In the genomic region with DNA sequence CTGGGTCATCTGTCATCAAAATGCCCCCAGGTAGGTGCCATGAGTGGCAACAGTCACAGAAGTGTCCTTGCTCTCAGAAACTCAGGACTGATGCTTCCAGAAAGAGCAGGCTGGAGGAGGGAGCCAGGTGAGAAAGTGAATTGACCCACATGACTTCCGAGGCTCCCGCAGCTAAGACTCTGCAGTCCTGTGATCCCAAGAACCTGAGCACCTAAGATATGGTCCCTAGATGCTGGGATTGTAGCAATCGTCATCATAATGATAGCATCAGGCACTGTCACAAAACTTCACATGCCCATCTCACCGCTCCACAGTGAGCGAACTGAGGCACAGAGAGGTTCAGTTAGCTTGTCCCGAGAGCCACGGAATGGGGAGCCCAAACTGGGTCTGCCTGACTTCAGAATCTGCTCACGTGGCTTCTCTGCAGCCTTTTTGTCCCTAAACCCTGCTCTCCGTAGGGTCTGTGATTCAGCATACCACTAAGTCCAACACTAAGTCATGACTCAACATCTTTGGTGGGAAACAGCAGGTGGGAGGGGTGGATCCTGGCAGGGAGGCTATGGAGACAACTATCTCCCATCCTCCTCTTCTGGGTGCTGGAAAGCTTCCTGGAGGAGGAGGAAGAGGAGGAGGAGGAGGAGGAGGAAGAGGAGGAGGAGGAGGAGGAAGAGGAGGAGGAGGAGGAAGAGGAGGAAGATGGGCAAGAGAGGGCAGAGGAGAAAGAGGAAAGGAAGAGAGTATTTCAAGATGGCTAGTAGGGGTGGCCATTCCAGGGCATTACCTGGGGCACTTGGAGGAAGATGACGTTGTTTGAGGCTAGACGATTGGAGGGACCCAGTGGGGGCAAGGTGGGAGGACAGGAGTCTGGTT, we compare ENCODE assay signal across 14 cellular contexts.
DNase-seq lines count a peak whose midpoint lies in the region; FAIRE-seq and TF ChIP-seq lines count a peak whose summit lies in the region.
"Had no signal": no experiment of that assay in that cellular context is flagged by ENCODE, and none has a peak within 500 bp of the region (broad histone marks: within the 10 kb centered on the region; RNA-seq: fewer than 3 reads in every experiment).

No MANE protein-coding gene starts in this region.

- DNase-seq in AG10803 (ENCODE audit: low read depth) = peak; percentile 28
- DNase-seq in HS-27A (ENCODE audit: low read depth) = peak; percentile 17
- peak; percentile 56 for DNase-seq in amniotic epithelial cell (ENCODE audit: low read depth)
- DNase-seq in kidney glomerular epithelial cell (lab: John Stamatoyannopoulos, UW) = peak; percentile 44
- no peak for DNase-seq in GM03348 (ENCODE audit: low spot score)
- no peak for DNase-seq in NCI-H1092 (lab: John Stamatoyannopoulos, UW)
- DNase-seq in NCI-H345 treated with DMSO at 0.1 percent for 48 hours (lab: John Stamatoyannopoulos, UW; ENCODE audit: unreplicated experiment) = no peak
- DNase-seq in GM19239 (ENCODE audit: insufficient read length, low spot score) = no peak
- DNase-seq: activated CD8-positive, alpha-beta memory T cell treated with anti-CD3 and anti-CD28 coated beads, Interleukin-2, amount 10 ng/mL, durations not matched to agents 7 days and 5 days; CD4-positive, CD25-positive, alpha-beta regulatory T cell; Right ventricle myocardium superior; stimulated activated CD4-positive, alpha-beta T cell treated with anti-CD3 and anti-CD28 coated beads, Interleukin-4, amount 100 ng/mL, for 4 hours had no signal

- no peak overlapping the region for H3K4me3 ChIP-seq in AG10803 (ENCODE audit: low read length)

- TF ChIP-seq CTCF in AG10803 (conservative IDR thresholded peaks at IDR 0.05; ENCODE audit: low read length) = no peak

- FAIRE-seq in GM19239 (lab: Jason Lieb, UNC) = no peak
- FAIRE-seq: colon, keratinocyte had no signal

Comparison
In these comparisons a context has a peak if more than half of its experiments do, and no peak if none do; other contexts are left out.
1. DNase-seq: peak in AG10803 (single experiment), HS-27A (single experiment), amniotic epithelial cell (single experiment) and kidney glomerular epithelial cell (single experiment); none in GM03348 (single experiment), NCI-H1092 (single experiment), NCI-H345 treated with DMSO at 0.1 percent for 48 hours (single experiment) and GM19239 (single experiment).